11 cellular contexts compared by ENCODE assay signal in genomic region chr12:107684029-107684790, GRCh38. TPM values are rescaled to one million over a fixed set of nuclear protein-coding genes. Genes with fewer than 3 reads are reported as not detected.
DNase-seq lines count a peak whose midpoint lies in the region; ATAC-seq and TF ChIP-seq lines count a peak whose summit lies in the region.
"Had no signal": no experiment of that assay in that cellular context is flagged by ENCODE, and none has a peak within 500 bp of the region (broad histone marks: within the 10 kb centered on the region; RNA-seq: fewer than 3 reads in every experiment).

No MANE protein-coding gene starts in this region.

- H3K36me3 ChIP-seq in left ventricle myocardium inferior (peaks cover 12% of the 10 kb centered on the region), heart right ventricle (peaks cover 0 to 14% (median 10%) of the 10 kb centered on the region in 9 donors)

- TF ChIP-seq CTCF in left ventricle myocardium inferior (IDR thresholded peaks at IDR 0.05; ENCODE audit: borderline replicate concordance) (no peak), heart right ventricle (IDR thresholded peaks at IDR 0.05) (no peak), glutamatergic neuron (IDR thresholded peaks at IDR 0.05; ENCODE audit: partially characterized antibody, unreplicated experiment) (no peak)

- H3K4me3 ChIP-seq in left ventricle myocardium inferior = peak overlapping the region; percentile 97
- H3K4me3 ChIP-seq in heart right ventricle = peak overlapping the region in 3 of 10 donors; percentile 81 to 95 (median 90)

- H3K27ac Mint-ChIP-seq in T-cell (peak overlapping the region; percentile 96 to 98), glutamatergic neuron (ENCODE audit: unreplicated experiment) (peak overlapping the region; percentile 98)

- peak overlapping the region; percentile 91 to 98 (median 97) for H3K4me3 Mint-ChIP-seq in T-cell
- H3K4me3 Mint-ChIP-seq in glutamatergic neuron (ENCODE audit: unreplicated experiment) = peak overlapping the region; percentile 96

- WGBS in heart right ventricle, 2 donors = 55 to 61% methylated on average over 3 of the region's 3 CpGs

- H3K4me1 ChIP-seq in left ventricle myocardium inferior (peaks cover 32% of the 10 kb centered on the region), heart right ventricle (peaks cover 0 to 28% (median 23%) of the 10 kb centered on the region in 9 donors)

- H3K9me3 ChIP-seq in left ventricle myocardium inferior (replicated peaks) (no peaks in the 10 kb centered on the region), heart right ventricle (no peaks in the 10 kb centered on the region)

- peaks cover 31 to 37% (median 33%) of the 10 kb centered on the region in 3 donors for H3K4me1 Mint-ChIP-seq in T-cell
- H3K4me1 Mint-ChIP-seq in glutamatergic neuron (ENCODE audit: low read depth, unreplicated experiment) = peaks cover 10% of the 10 kb centered on the region

- POLR2A ChIA-PET in T-cell (lab: Charles Lee) = no interaction called here

- peaks cover 21% of the 10 kb centered on the region for H3K27me3 ChIP-seq in left ventricle myocardium inferior (ENCODE audit: low read depth)
- peaks cover 0 to 7% (median 5%) of the 10 kb centered on the region in 7 donors for H3K27me3 ChIP-seq in heart right ventricle

- CTCF ChIA-PET in T-cell (lab: Charles Lee) = interaction anchor here (0.7 to 2.0 kb wide), 3 partner anchors 9 to 13 kb away, joined by 3 to 4 read pairs (median 4); no protein-coding TSS in a partner anchor

- H3K27me3 Mint-ChIP-seq in T-cell (no peaks in the 10 kb centered on the region), glutamatergic neuron (ENCODE audit: unreplicated experiment) (peaks cover 6% of the 10 kb centered on the region)

- H3K27ac ChIP-seq in left ventricle myocardium inferior (replicated peaks) (no peak overlapping the region), heart right ventricle (no peak overlapping the region)

- DNase-seq in left ventricle myocardium inferior (no peak), heart right ventricle (no peak), T-cell (no peak), glutamatergic neuron (no peak), superior temporal gyrus (ENCODE audit: extremely low spot score) (no peak)
- DNase-seq: effector CD4-positive, alpha-beta T cell; GOT3; MV-4-11 had no signal

- ATAC-seq in heart right ventricle (no peak), T-cell (replicated peaks in 1 of 4) (no peak), HG02884 (IDR thresholded peaks at IDR 0.05; ENCODE audit: unreplicated experiment) (no peak), HG03520 (IDR thresholded peaks at IDR 0.05; ENCODE audit: unreplicated experiment) (no peak), HG03135 (IDR thresholded peaks at IDR 0.05; ENCODE audit: unreplicated experiment) (no peak)

- H3K9me3 Mint-ChIP-seq in T-cell (no peaks in the 10 kb centered on the region), glutamatergic neuron (ENCODE audit: unreplicated experiment) (peaks cover 3% of the 10 kb centered on the region)

- intact Hi-C loops in left ventricle myocardium inferior (cut with micrococcal nuclease) = no loop called here
- intact Hi-C loops in heart right ventricle (cut with DNase I) = loop anchor here in 2 of 10 donors (5.0 to 10.0 kb wide), 2 partner anchors 71 to 78 kb away; partner anchors contain the start of gene PRDM4 (in 1 of the 2)

- H3K36me3 Mint-ChIP-seq in T-cell = peaks cover 10% of the 10 kb centered on the region
- no peaks in the 10 kb centered on the region for H3K36me3 Mint-ChIP-seq in glutamatergic neuron (ENCODE audit: unreplicated experiment)

RNA-seq across cellular contexts. Expression of gene PWP1, which starts 1.4 kb away (rescaled TPM):
- total RNA-seq in left ventricle myocardium inferior (11.7 TPM), heart right ventricle (10 to 100 TPM; 11.1 to 16.0 (median 13.8) TPM), T-cell (10 to 100 TPM; 22.1 to 36.9 (median 28.5) TPM), glutamatergic neuron (ENCODE audit: unreplicated experiment) (42.2 TPM)
- 10 to 100 TPM in 1 of 2 donors, 1 to 10 TPM in 1; 9.1 to 17.6 TPM for polyA plus RNA-seq in heart right ventricle
